11 cellular contexts compared by ENCODE assay signal in genomic region chr18:46213295-46213694, GRCh38.
DNase-seq lines count a peak whose midpoint lies in the region; TF ChIP-seq lines count a peak whose summit lies in the region.
"Had no signal": no experiment of that assay in that cellular context is flagged by ENCODE, and none has a peak within 500 bp of the region (broad histone marks: within the 10 kb centered on the region; RNA-seq: fewer than 3 reads in every experiment).

No MANE protein-coding gene starts in this region.

- H3K27ac ChIP-seq in OCI-LY7 (ENCODE audit: low read depth, low read length, poor library complexity, severe bottlenecking) (no peak overlapping the region), esophagus muscularis mucosa (replicated peaks in 1 of 4) (no peak overlapping the region), tibial nerve (no peak overlapping the region), substantia nigra (ENCODE audit: low read depth, low read length, poor library complexity, severe bottlenecking) (no peak overlapping the region)

- CTCF ChIA-PET in OCI-LY7 (lab: Charles Lee; ENCODE audit: unreplicated experiment): no interaction called here

- BruUV-seq in OCI-LY7 (replicated peaks; lab: Mats Ljungman, UMichigan): no TSS peak

- POLR2A ChIA-PET in OCI-LY7 (lab: Charles Lee): no interaction called here

- peaks cover 16% of the 10 kb centered on the region for H3K36me3 Mint-ChIP-seq in activated naive CD4-positive, alpha-beta T cell treated with anti-CD3 and anti-CD28 coated beads, Interleukin-2, amount 50 U/mL, for 24 hours

- no peak overlapping the region for H3K4me3 ChIP-seq in OCI-LY7 (ENCODE audit: low read depth, low read length, poor library complexity, severe bottlenecking)
- H3K4me3 ChIP-seq in esophagus muscularis mucosa: no peak overlapping the region
- H3K4me3 ChIP-seq in tibial nerve: no peak overlapping the region
- no peak overlapping the region for H3K4me3 ChIP-seq in foreskin fibroblast (ENCODE audit: low read depth in 1 of 2, low read length in 2 of 2)

- H3K27ac Mint-ChIP-seq in activated naive CD4-positive, alpha-beta T cell treated with anti-CD3 and anti-CD28 coated beads, Interleukin-2, amount 50 U/mL, for 24 hours: peak overlapping the region; percentile 73
- H3K27ac Mint-ChIP-seq: dendritic cell treated with granulocyte-macrophage colony-stimulating factor and Interleukin-4, amounts not matched to agents 40 ng/mL and 50 ng/mL, for 4 days had no signal

- no peaks in the 10 kb centered on the region; the same call in 1 of the 2 replicates for H4K20me1 ChIP-seq in OCI-LY7 (ENCODE audit: insufficient read depth, low read length)

- H3K36me3 ChIP-seq in OCI-LY7 (ENCODE audit: insufficient read depth, low read length) (peaks cover 18% of the 10 kb centered on the region), esophagus muscularis mucosa (peaks cover 0 to 12% (median 6%) of the 10 kb centered on the region in 4 donors), tibial nerve (peaks cover 0 to 13% (median 0%) of the 10 kb centered on the region in 3 donors)

- H3K27me3 ChIP-seq in esophagus muscularis mucosa: no peaks in the 10 kb centered on the region
- H3K27me3 ChIP-seq in tibial nerve: no peaks in the 10 kb centered on the region

- no peaks in the 10 kb centered on the region for H3K27me3 Mint-ChIP-seq in activated naive CD4-positive, alpha-beta T cell treated with anti-CD3 and anti-CD28 coated beads, Interleukin-2, amount 50 U/mL, for 24 hours
- H3K27me3 Mint-ChIP-seq: dendritic cell treated with granulocyte-macrophage colony-stimulating factor and Interleukin-4, amounts not matched to agents 40 ng/mL and 50 ng/mL, for 4 days had no signal

- H3K4me3 Mint-ChIP-seq in activated naive CD4-positive, alpha-beta T cell treated with anti-CD3 and anti-CD28 coated beads, Interleukin-2, amount 50 U/mL, for 24 hours: peak overlapping the region; percentile 40
- H3K4me3 Mint-ChIP-seq: dendritic cell treated with granulocyte-macrophage colony-stimulating factor and Interleukin-4, amounts not matched to agents 40 ng/mL and 50 ng/mL, for 4 days had no signal

- TF ChIP-seq POLR2A in esophagus muscularis mucosa (IDR thresholded peaks at IDR 0.05; ENCODE audit: low read depth): no peak
- no peak for TF ChIP-seq POLR2A in tibial nerve (IDR thresholded peaks at IDR 0.05)

- no peak for DNase-seq in activated naive CD4-positive, alpha-beta T cell treated with Interleukin-2 at 50 U/mL for 16 hours
- DNase-seq in OCI-LY7 (ENCODE audit: low spot score) (peak; percentile 4), esophagus muscularis mucosa (ENCODE audit: extremely low spot score) (no peak), tibial nerve (ENCODE audit: low spot score in 2 of 2) (no peak), A172 (ENCODE audit: low spot score) (no peak), foreskin fibroblast (no peak), substantia nigra (lab: John Stamatoyannopoulos, UW) (no peak)
- DNase-seq: NCI-H2081; stimulated activated CD4-positive, alpha-beta T cell treated with anti-CD3 and anti-CD28 coated beads, Interleukin-1b, Interleukin-23, amount 100 ng/mL, for 48 hours had no signal

- H3K4me1 ChIP-seq in OCI-LY7 (ENCODE audit: insufficient read depth, low read length, poor library complexity, severe bottlenecking) (peaks cover 14% of the 10 kb centered on the region), esophagus muscularis mucosa (peaks cover 0 to 19% (median 6%) of the 10 kb centered on the region in 4 donors), tibial nerve (peaks cover 0 to 32% (median 4%) of the 10 kb centered on the region in 4 donors)

- TF ChIP-seq EP300 in esophagus muscularis mucosa (IDR thresholded peaks at IDR 0.05): no peak
- TF ChIP-seq EP300 in tibial nerve (IDR thresholded peaks at IDR 0.05): no peak

- no peak overlapping the region for H3K4me2 ChIP-seq in OCI-LY7 (ENCODE audit: low read length)

- WGBS in esophagus muscularis mucosa: 29% methylated on average over 3 of the region's 3 CpGs
- 41 to 48% methylated on average over 3 of the region's 3 CpGs for WGBS in tibial nerve, 2 donors

- H3K9me3 Mint-ChIP-seq in activated naive CD4-positive, alpha-beta T cell treated with anti-CD3 and anti-CD28 coated beads, Interleukin-2, amount 50 U/mL, for 24 hours: no peaks in the 10 kb centered on the region
- H3K9me3 Mint-ChIP-seq: dendritic cell treated with granulocyte-macrophage colony-stimulating factor and Interleukin-4, amounts not matched to agents 40 ng/mL and 50 ng/mL, for 4 days had no signal

- intact Hi-C loops in OCI-LY7 (cut with micrococcal nuclease; ENCODE audit: unreplicated experiment) (no loop called here), esophagus muscularis mucosa (cut with DNase I) (no loop called here)

- H3K9me3 ChIP-seq in OCI-LY7 (ENCODE audit: low read length) (no peaks in the 10 kb centered on the region), esophagus muscularis mucosa (no peaks in the 10 kb centered on the region), tibial nerve (no peaks in the 10 kb centered on the region)

- H2AFZ ChIP-seq in OCI-LY7 (ENCODE audit: low read length): no peak overlapping the region

- peaks cover 45% of the 10 kb centered on the region for H3K79me2 ChIP-seq in OCI-LY7 (ENCODE audit: insufficient read depth, low read depth, low read length)

- no peaks in the 10 kb centered on the region for H3K9me2 ChIP-seq in OCI-LY7 (ENCODE audit: insufficient read depth, low read length)

- TF ChIP-seq CTCF in OCI-LY7 (conservative IDR thresholded peaks at IDR 0.05; ENCODE audit: low read length) (peak; percentile 66), esophagus muscularis mucosa (IDR thresholded peaks at IDR 0.05) (peak in 2 of 3 experiments; percentile 26 to 36), tibial nerve (IDR thresholded peaks at IDR 0.05) (peak in 3 of 5 experiments; percentile 12 to 28 (median 22)), foreskin fibroblast (IDR thresholded peaks at IDR 0.05; ENCODE audit: low read depth, low read length) (no peak)

- peaks cover 92% of the 10 kb centered on the region for H3K4me1 Mint-ChIP-seq in activated naive CD4-positive, alpha-beta T cell treated with anti-CD3 and anti-CD28 coated beads, Interleukin-2, amount 50 U/mL, for 24 hours
